ENCODE assay signal across 1 cellular context in the genomic region with DNA sequence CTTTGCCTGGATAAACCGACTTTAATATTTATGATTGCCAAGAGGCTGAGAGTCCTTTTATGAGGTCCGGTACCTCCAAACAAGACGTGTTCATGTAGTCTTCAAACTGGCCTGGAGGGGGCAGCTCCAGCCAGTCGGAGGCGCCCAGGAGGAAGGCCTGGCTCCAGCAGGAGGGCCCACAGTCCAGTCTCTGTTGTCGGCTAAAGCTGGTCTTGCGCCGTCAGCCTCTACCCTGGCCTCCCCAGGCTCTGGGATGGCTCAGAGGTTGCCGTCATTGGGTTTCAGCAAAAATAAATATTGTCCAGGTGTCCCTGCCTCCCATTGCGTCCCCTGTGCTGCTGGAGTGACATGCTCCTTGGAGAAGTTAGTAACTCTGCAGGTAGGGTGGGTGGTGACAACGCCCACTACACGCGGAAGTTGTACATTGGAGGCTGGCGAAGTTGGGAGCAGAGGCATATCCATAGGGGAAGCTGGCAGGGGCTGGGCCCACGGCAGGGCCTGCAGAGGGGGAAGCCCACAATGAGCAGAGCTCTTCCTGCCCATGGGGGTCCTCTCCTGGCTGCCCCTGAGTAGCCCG.
TF ChIP-seq lines count a peak whose summit lies in the region.

No MANE protein-coding gene starts in this region.

TF ChIP-seq in HEK293, 187 proteins besides CTCF, POLR2A, EP300 and RAD21 (continued from another document):
- TF ChIP-seq, protein P1, sequence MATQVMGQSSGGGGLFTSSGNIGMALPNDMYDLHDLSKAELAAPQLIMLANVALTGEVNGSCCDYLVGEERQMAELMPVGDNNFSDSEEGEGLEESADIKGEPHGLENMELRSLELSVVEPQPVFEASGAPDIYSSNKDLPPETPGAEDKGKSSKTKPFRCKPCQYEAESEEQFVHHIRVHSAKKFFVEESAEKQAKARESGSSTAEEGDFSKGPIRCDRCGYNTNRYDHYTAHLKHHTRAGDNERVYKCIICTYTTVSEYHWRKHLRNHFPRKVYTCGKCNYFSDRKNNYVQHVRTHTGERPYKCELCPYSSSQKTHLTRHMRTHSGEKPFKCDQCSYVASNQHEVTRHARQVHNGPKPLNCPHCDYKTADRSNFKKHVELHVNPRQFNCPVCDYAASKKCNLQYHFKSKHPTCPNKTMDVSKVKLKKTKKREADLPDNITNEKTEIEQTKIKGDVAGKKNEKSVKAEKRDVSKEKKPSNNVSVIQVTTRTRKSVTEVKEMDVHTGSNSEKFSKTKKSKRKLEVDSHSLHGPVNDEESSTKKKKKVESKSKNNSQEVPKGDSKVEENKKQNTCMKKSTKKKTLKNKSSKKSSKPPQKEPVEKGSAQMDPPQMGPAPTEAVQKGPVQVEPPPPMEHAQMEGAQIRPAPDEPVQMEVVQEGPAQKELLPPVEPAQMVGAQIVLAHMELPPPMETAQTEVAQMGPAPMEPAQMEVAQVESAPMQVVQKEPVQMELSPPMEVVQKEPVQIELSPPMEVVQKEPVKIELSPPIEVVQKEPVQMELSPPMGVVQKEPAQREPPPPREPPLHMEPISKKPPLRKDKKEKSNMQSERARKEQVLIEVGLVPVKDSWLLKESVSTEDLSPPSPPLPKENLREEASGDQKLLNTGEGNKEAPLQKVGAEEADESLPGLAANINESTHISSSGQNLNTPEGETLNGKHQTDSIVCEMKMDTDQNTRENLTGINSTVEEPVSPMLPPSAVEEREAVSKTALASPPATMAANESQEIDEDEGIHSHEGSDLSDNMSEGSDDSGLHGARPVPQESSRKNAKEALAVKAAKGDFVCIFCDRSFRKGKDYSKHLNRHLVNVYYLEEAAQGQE (tag by site-specific recombination; IDR thresholded peaks at IDR 0.05) = no peak
- peak; percentile 76; the same call in 1 of the 2 replicates for TF ChIP-seq ZNF768 (tag by site-specific recombination; IDR thresholded peaks at IDR 0.05)
- TF ChIP-seq YY1 (tag by site-specific recombination; IDR thresholded peaks at IDR 0.05) = no peak
- no peak for TF ChIP-seq GLI2 (tag by site-specific recombination; IDR thresholded peaks at IDR 0.05; ENCODE audit: borderline replicate concordance, low read depth)
- TF ChIP-seq ZNF660 (tag by site-specific recombination; IDR thresholded peaks at IDR 0.05) = no peak; the same call in 1 of the 2 replicates
- TF ChIP-seq BCL11B (tag by site-specific recombination; IDR thresholded peaks at IDR 0.05; ENCODE audit: low read depth) = 0 out of 2 replicates have a peak, but pooled peaks have one; percentile 7
- TF ChIP-seq, protein P2, sequence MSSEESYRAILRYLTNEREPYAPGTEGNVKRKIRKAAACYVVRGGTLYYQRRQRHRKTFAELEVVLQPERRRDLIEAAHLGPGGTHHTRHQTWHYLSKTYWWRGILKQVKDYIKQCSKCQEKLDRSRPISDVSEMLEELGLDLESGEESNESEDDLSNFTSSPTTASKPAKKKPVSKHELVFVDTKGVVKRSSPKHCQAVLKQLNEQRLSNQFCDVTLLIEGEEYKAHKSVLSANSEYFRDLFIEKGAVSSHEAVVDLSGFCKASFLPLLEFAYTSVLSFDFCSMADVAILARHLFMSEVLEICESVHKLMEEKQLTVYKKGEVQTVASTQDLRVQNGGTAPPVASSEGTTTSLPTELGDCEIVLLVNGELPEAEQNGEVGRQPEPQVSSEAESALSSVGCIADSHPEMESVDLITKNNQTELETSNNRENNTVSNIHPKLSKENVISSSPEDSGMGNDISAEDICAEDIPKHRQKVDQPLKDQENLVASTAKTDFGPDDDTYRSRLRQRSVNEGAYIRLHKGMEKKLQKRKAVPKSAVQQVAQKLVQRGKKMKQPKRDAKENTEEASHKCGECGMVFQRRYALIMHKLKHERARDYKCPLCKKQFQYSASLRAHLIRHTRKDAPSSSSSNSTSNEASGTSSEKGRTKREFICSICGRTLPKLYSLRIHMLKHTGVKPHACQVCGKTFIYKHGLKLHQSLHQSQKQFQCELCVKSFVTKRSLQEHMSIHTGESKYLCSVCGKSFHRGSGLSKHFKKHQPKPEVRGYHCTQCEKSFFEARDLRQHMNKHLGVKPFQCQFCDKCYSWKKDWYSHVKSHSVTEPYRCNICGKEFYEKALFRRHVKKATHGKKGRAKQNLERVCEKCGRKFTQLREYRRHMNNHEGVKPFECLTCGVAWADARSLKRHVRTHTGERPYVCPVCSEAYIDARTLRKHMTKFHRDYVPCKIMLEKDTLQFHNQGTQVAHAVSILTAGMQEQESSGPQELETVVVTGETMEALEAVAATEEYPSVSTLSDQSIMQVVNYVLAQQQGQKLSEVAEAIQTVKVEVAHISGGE (tag by site-specific recombination; conservative IDR thresholded peaks at IDR 0.05; ENCODE audit: low read depth) = no peak
- no peak for TF ChIP-seq ZSCAN23 (tag by site-specific recombination; IDR thresholded peaks at IDR 0.05)
- TF ChIP-seq ZNF140 (tag by site-specific recombination; IDR thresholded peaks at IDR 0.05) = no peak
- no peak for TF ChIP-seq ZNF549 (tag by site-specific recombination; IDR thresholded peaks at IDR 0.05)
- TF ChIP-seq ZNF341 (tag by site-specific recombination; IDR thresholded peaks at IDR 0.05; ENCODE audit: low read depth) = no peak
- no peak for TF ChIP-seq ZNF629 (tag by site-specific recombination; IDR thresholded peaks at IDR 0.05)
- TF ChIP-seq ZBTB17 (tag by site-specific recombination; IDR thresholded peaks at IDR 0.05) = peak; percentile 5; the same call in 1 of the 2 replicates
- no peak for TF ChIP-seq ZNF521 (tag by site-specific recombination; IDR thresholded peaks at IDR 0.05)
- TF ChIP-seq SETDB1 (IDR thresholded peaks at IDR 0.05; ENCODE audit: insufficient read length, low read length) = no peak
- TF ChIP-seq ZNF404 (tag by site-specific recombination; IDR thresholded peaks at IDR 0.05) = no peak
- no peak for TF ChIP-seq ZNF747 (tag by site-specific recombination; IDR thresholded peaks at IDR 0.05)
- peak; percentile 76 for TF ChIP-seq ZNF2 (tag by site-specific recombination; IDR thresholded peaks at IDR 0.05)
- peak; percentile 98 for TF ChIP-seq ZFP69B (tag by site-specific recombination; IDR thresholded peaks at IDR 0.05)
- no peak for TF ChIP-seq TCF7L2 (IDR thresholded peaks at IDR 0.05; ENCODE audit: borderline replicate concordance, low read depth, low read length)
- TF ChIP-seq KLF7 (tag by site-specific recombination; IDR thresholded peaks at IDR 0.05; ENCODE audit: borderline replicate concordance) = no peak
- TF ChIP-seq, protein P3, sequence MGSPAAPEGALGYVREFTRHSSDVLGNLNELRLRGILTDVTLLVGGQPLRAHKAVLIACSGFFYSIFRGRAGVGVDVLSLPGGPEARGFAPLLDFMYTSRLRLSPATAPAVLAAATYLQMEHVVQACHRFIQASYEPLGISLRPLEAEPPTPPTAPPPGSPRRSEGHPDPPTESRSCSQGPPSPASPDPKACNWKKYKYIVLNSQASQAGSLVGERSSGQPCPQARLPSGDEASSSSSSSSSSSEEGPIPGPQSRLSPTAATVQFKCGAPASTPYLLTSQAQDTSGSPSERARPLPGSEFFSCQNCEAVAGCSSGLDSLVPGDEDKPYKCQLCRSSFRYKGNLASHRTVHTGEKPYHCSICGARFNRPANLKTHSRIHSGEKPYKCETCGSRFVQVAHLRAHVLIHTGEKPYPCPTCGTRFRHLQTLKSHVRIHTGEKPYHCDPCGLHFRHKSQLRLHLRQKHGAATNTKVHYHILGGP (tag by site-specific recombination; IDR thresholded peaks at IDR 0.05) = no peak
- TF ChIP-seq, protein P4, sequence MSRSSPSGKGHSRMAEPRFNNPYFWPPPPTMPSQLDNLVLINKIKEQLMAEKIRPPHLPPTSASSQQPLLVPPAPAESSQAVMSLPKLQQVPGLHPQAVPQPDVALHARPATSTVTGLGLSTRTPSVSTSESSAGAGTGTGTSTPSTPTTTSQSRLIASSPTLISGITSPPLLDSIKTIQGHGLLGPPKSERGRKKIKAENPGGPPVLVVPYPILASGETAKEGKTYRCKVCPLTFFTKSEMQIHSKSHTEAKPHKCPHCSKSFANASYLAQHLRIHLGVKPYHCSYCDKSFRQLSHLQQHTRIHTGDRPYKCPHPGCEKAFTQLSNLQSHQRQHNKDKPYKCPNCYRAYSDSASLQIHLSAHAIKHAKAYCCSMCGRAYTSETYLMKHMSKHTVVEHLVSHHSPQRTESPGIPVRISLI (tag by site-specific recombination; IDR thresholded peaks at IDR 0.05) = no peak
- TF ChIP-seq, protein P5, sequence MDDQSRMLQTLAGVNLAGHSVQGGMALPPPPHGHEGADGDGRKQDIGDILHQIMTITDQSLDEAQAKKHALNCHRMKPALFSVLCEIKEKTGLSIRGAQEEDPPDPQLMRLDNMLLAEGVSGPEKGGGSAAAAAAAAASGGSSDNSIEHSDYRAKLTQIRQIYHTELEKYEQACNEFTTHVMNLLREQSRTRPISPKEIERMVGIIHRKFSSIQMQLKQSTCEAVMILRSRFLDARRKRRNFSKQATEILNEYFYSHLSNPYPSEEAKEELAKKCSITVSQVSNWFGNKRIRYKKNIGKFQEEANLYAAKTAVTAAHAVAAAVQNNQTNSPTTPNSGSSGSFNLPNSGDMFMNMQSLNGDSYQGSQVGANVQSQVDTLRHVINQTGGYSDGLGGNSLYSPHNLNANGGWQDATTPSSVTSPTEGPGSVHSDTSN (CRISPR knock-in tag; IDR thresholded peaks at IDR 0.05) = no peak; the same call in 1 of the 2 replicates
- no peak for TF ChIP-seq KLF16 (tag by site-specific recombination; IDR thresholded peaks at IDR 0.05)
- no peak for TF ChIP-seq ZNF23 (tag by site-specific recombination; IDR thresholded peaks at IDR 0.05; ENCODE audit: borderline replicate concordance)
- TF ChIP-seq EGR2 (tag by site-specific recombination; IDR thresholded peaks at IDR 0.05; ENCODE audit: low read depth) = peak; percentile 46; the same call in 1 of the 2 replicates
